ENCODE assay signal across 10 cellular contexts in genomic region chr10:2688958-2689357, GRCh38.
"Had no signal": no experiment of that assay in that cellular context is flagged by ENCODE, and none has a peak within 500 bp of the region (broad histone marks: within the 10 kb centered on the region; RNA-seq: fewer than 3 reads in every experiment).

No MANE protein-coding gene starts in this region.

- H3K36me3 ChIP-seq: HAP-1 had no signal

- H3K4me2 ChIP-seq: GM23338 had no signal

- H3K27ac Mint-ChIP-seq: GM23338, H9, HFFc6 had no signal

- H3K4me1 Mint-ChIP-seq: GM23338, H9 had no signal

- H3K4me1 ChIP-seq: HAP-1 had no signal

- H2AFZ ChIP-seq: GM23248, GM23338 had no signal

- H3K9ac ChIP-seq: GM23248 had no signal

- H3K27ac ChIP-seq: GM23248 had no signal

- H3K4me3 Mint-ChIP-seq: GM23338, H9, HFFc6 had no signal

- H3K9me3 ChIP-seq: HAP-1 had no signal

- H3K4me3 ChIP-seq: GM23248, GM23338, HAP-1 had no signal

- H3K9me3 Mint-ChIP-seq: GM23338, H9 had no signal

- DNase-seq: GM23248, H7, H9, HCEC 1CT, HFFc6 had no signal

- FAIRE-seq: H1, H54 had no signal

- ATAC-seq: GM23338, HCT116 had no signal
